Comparison of ENCODE assay signal across 11 cellular contexts in genomic region chr10:55628260-55628701, GRCh38.
DNase-seq lines count a peak whose midpoint lies in the region; ATAC-seq and TF ChIP-seq lines count a peak whose summit lies in the region.
"Had no signal": no experiment of that assay in that cellular context is flagged by ENCODE, and none has a peak within 500 bp of the region (broad histone marks: within the 10 kb centered on the region; RNA-seq: fewer than 3 reads in every experiment).

No MANE protein-coding gene starts in this region.

- H3K27ac ChIP-seq in A673 (ENCODE audit: low read depth, low read length, poor library complexity, severe bottlenecking): no peak overlapping the region
- H3K27ac ChIP-seq in uterus: no peak overlapping the region
- H3K27ac ChIP-seq: BLaER1 had no signal

- H3K27me3 Mint-ChIP-seq in neural crest cell (ENCODE audit: low read depth): peaks cover 27% of the 10 kb centered on the region

- H3K27me3 ChIP-seq in A673 (replicated peaks; ENCODE audit: insufficient read depth, low read depth, low read length, poor library complexity) (peaks cover 27% of the 10 kb centered on the region), uterus (no peaks in the 10 kb centered on the region)
- H3K27me3 ChIP-seq: BLaER1 had no signal

- H3K36me3 ChIP-seq in A673 (ENCODE audit: insufficient read depth, low read length, poor library complexity, severe bottlenecking): no peaks in the 10 kb centered on the region
- no peaks in the 10 kb centered on the region for H3K36me3 ChIP-seq in uterus
- H3K36me3 ChIP-seq: BLaER1 had no signal

- no peak overlapping the region for H3K4me3 Mint-ChIP-seq in neural crest cell

- TF ChIP-seq POLR2A in uterus (IDR thresholded peaks at IDR 0.05): no peak

- intact Hi-C loops in A673 (cut with micrococcal nuclease; ENCODE audit: unreplicated experiment) (no loop called here), uterus (cut with DNase I; ENCODE audit: low total_unique reads) (no loop called here)

- no TSS peak for BruUV-seq in A673 (replicated peaks; lab: Mats Ljungman, UMichigan)

- H3K9me3 ChIP-seq in A673 (ENCODE audit: low read depth, low read length, poor library complexity, severe bottlenecking) (no peaks in the 10 kb centered on the region), uterus (no peaks in the 10 kb centered on the region)

- H3K36me3 Mint-ChIP-seq in neural crest cell (ENCODE audit: low read depth): no peaks in the 10 kb centered on the region

- DNase-seq in A673 (ENCODE audit: low spot score): peak; percentile 0
- peak; percentile 26 for DNase-seq in NCI-H748 treated with DMSO at 0.1 percent for 48 hours (lab: John Stamatoyannopoulos, UW)
- peak; percentile 33 for DNase-seq in glomerular visceral epithelial cell (ENCODE audit: extremely low spot score)
- DNase-seq in neural crest cell (ENCODE audit: low read depth, low spot score): peak; percentile 34
- no peak for DNase-seq in NCI-H2171 treated with DMSO at 0.1 percent for 48 hours (lab: John Stamatoyannopoulos, UW)
- DNase-seq in SKM-1 (lab: John Stamatoyannopoulos, UW; ENCODE audit: unreplicated experiment): no peak
- DNase-seq in uterus: no peak
- DNase-seq: NCI-H1048, SHP77 had no signal

- ATAC-seq in GM21717 (IDR thresholded peaks at IDR 0.05; ENCODE audit: unreplicated experiment): no peak

- H3K27ac Mint-ChIP-seq in neural crest cell (ENCODE audit: unreplicated experiment): no peak overlapping the region

- TF ChIP-seq CTCF in A673 (conservative IDR thresholded peaks at IDR 0.05; ENCODE audit: low read depth, low read length) (no peak), neural crest cell (conservative IDR thresholded peaks at IDR 0.05) (no peak), uterus (IDR thresholded peaks at IDR 0.05) (no peak)

- no peak overlapping the region for H3K4me3 ChIP-seq in A673 (ENCODE audit: low read depth, low read length, poor library complexity, severe bottlenecking)
- no peak overlapping the region for H3K4me3 ChIP-seq in uterus
- H3K4me3 ChIP-seq: BLaER1 had no signal

- H3K9me3 Mint-ChIP-seq in neural crest cell: no peaks in the 10 kb centered on the region

- peaks cover 8% of the 10 kb centered on the region for H3K4me1 Mint-ChIP-seq in neural crest cell

- POLR2A ChIA-PET in A673 (lab: Charles Lee; ENCODE audit: low non-redundant PET): no interaction called here

- no peaks in the 10 kb centered on the region for H3K4me1 ChIP-seq in A673 (ENCODE audit: insufficient read depth, low read length, poor library complexity, severe bottlenecking)
- H3K4me1 ChIP-seq in uterus: no peaks in the 10 kb centered on the region
- H3K4me1 ChIP-seq: BLaER1 had no signal

- CTCF ChIA-PET in A673 (lab: Charles Lee): no interaction called here

Comparison
In these comparisons a context has a peak if more than half of its experiments do, and no peak if none do; other contexts are left out.
1. DNase-seq: peak in A673 (single experiment), NCI-H748 treated with DMSO at 0.1 percent for 48 hours (single experiment), glomerular visceral epithelial cell (single experiment) and neural crest cell (single experiment); none in NCI-H2171 treated with DMSO at 0.1 percent for 48 hours (single experiment), SKM-1 (single experiment) and uterus (0 of 2).